ENCODE assay signal across 8 cellular contexts in the genomic region with DNA sequence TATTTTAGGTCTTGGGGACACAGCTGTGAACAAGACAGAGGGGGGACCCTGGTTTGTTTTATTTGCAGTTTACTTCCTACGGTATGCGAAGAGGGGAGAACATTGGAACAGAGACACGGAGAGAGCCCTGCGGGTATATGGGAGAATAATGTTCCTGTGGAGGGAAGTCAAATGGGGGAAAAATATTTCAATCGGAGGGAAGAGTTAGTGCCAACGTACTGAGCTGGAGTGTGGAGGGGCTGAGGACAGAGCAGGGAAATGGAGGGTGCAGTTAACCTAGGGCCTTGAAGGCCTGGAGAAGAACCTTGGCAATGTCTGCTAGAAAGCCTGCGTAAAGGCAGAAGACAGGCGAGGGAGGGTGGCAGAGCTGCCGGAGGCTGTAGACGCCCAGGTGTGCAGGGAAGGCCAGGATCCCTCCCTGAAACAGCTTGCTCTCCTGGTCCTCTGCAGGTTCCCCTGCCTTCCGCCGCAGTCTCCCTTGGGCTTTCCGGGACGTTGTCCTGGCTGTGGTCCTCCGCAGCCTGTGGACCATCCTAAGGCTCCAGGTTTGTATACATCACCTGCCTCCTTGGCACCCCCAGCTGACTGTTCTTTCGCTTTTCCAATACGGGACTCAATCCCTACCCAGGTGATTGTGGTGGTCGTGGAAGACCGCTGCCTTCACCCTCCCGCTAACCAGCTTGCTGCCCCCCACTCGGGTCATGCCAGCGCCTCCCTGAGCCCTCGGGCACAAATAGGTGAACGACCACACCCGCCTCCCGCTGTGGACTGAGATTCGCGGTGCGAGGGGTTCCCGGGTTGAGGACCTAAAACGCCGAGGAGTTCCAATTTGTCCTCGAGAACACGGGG. TPM values are rescaled to one million over a fixed set of nuclear protein-coding genes. Genes with fewer than 3 reads are reported as not detected.
DNase-seq lines count a peak whose midpoint lies in the region; ATAC-seq, FAIRE-seq and TF ChIP-seq lines count a peak whose summit lies in the region.

No MANE protein-coding gene starts in this region.

- H3K4me2 ChIP-seq in SU-DHL-6 (ENCODE audit: low read depth, low read length, poor library complexity, severe bottlenecking): peak overlapping the region; percentile 73

- TF ChIP-seq POLR2A in gastroesophageal sphincter (IDR thresholded peaks at IDR 0.05): no peak

- H2AFZ ChIP-seq in SU-DHL-6 (ENCODE audit: low read depth, low read length, severe bottlenecking): peak overlapping the region; percentile 17

- H3K9me3 ChIP-seq in BE2C (no peaks in the 10 kb centered on the region), SU-DHL-6 (ENCODE audit: insufficient read depth, low read length) (no peaks in the 10 kb centered on the region), gastroesophageal sphincter (no peaks in the 10 kb centered on the region), small intestine (ENCODE audit: control insufficient read depth, low read depth) (no peaks in the 10 kb centered on the region)

- peaks cover 76% of the 10 kb centered on the region for H3K79me2 ChIP-seq in SU-DHL-6 (ENCODE audit: insufficient read depth, low read length)

- H3K27me3 ChIP-seq in BE2C: no peaks in the 10 kb centered on the region
- H3K27me3 ChIP-seq in SU-DHL-6 (ENCODE audit: low read length): no peaks in the 10 kb centered on the region
- no peaks in the 10 kb centered on the region for H3K27me3 ChIP-seq in gastroesophageal sphincter
- no peaks in the 10 kb centered on the region for H3K27me3 ChIP-seq in small intestine (ENCODE audit: control insufficient read depth in 2 of 2, insufficient read depth in 2 of 2, low read length in 2 of 2)

- H3K27ac ChIP-seq in SU-DHL-6 (ENCODE audit: low read depth, low read length) (peak overlapping the region; percentile 91), gastroesophageal sphincter (peak overlapping the region; percentile 84 to 97 (median 94)), small intestine (ENCODE audit: low read depth in 1 of 2, low read length in 1 of 2) (peak overlapping the region; percentile 96 to 99)

- TF ChIP-seq EP300 in gastroesophageal sphincter (IDR thresholded peaks at IDR 0.05): no peak

- DNase-seq in BE2C: no peak
- DNase-seq in small intestine: no peak
- DNase-seq in sciatic nerve (ENCODE audit: low spot score): no peak
- no peak for DNase-seq in stimulated activated CD4-positive, alpha-beta T cell treated with anti-CD3 and anti-CD28 coated beads, Interleukin-2, amount 100 ng/mL, for 48 hours
- DNase-seq in NCI-H2171 treated with DMSO at 0.1 percent for 48 hours (lab: John Stamatoyannopoulos, UW): no peak

- ATAC-seq in GM21717 (IDR thresholded peaks at IDR 0.05; ENCODE audit: unreplicated experiment) (peak; percentile 1), gastroesophageal sphincter (no peak), sciatic nerve (no peak)

- no peak for FAIRE-seq in small intestine (lab: Jason Lieb, UNC)

- no peaks in the 10 kb centered on the region for H3K9me2 ChIP-seq in SU-DHL-6 (replicated peaks; ENCODE audit: insufficient read depth, low read length)

- H4K20me1 ChIP-seq in SU-DHL-6 (ENCODE audit: low read depth, low read length): peaks cover 11% of the 10 kb centered on the region; the same call in 1 of the 2 replicates

- TF ChIP-seq CTCF in BE2C (IDR thresholded peaks at IDR 0.05; ENCODE audit: low read depth, low read length) (no peak), SU-DHL-6 (IDR thresholded peaks at IDR 0.05; ENCODE audit: insufficient read depth, low read length, poor library complexity, severe bottlenecking) (no peak), gastroesophageal sphincter (IDR thresholded peaks at IDR 0.05) (no peak)

- H3K4me3 ChIP-seq in BE2C (ENCODE audit: low read depth, low read length): peak overlapping the region; percentile 98
- H3K4me3 ChIP-seq in SU-DHL-6 (ENCODE audit: insufficient read depth, low read length, poor library complexity, severe bottlenecking): peak overlapping the region; percentile 98
- peak overlapping the region; percentile 63 to 76 for H3K4me3 ChIP-seq in gastroesophageal sphincter
- H3K4me3 ChIP-seq in small intestine (ENCODE audit: low read depth in 1 of 2, low read length in 2 of 2): peak overlapping the region; percentile 52 to 61

- H3K36me3 ChIP-seq in BE2C (peaks cover 47% of the 10 kb centered on the region), SU-DHL-6 (ENCODE audit: low read length) (peaks cover 20% of the 10 kb centered on the region), gastroesophageal sphincter (peaks cover 0 to 24% of the 10 kb centered on the region in 2 donors), small intestine (ENCODE audit: control insufficient read depth in 2 of 2, insufficient read depth in 2 of 2, low read length in 2 of 2) (peaks cover 2 to 11% of the 10 kb centered on the region in 2 donors)

- intact Hi-C loops in sciatic nerve (cut with DNase I): no loop called here

- peak overlapping the region; percentile 95 for H3K9ac ChIP-seq in SU-DHL-6 (ENCODE audit: low read length)

- 44 to 46% methylated on average over 15 to 20 of the region's 34 CpGs for WGBS in gastroesophageal sphincter (ENCODE audit: low coverage in 1 of 2), 2 donors
- 28 to 37% (median 32%) methylated on average over 34 of the region's 34 CpGs for WGBS in small intestine, 3 donors

- peaks cover 9% of the 10 kb centered on the region for H3K4me1 ChIP-seq in BE2C
- H3K4me1 ChIP-seq in gastroesophageal sphincter: peaks cover 0 to 79% (median 41%) of the 10 kb centered on the region in 3 donors
- peaks cover 10 to 20% of the 10 kb centered on the region in 2 donors for H3K4me1 ChIP-seq in small intestine (ENCODE audit: control insufficient read depth in 2 of 2, insufficient read depth in 1 of 2, low read depth in 1 of 2, low read length in 1 of 2)

- H3F3A ChIP-seq in SU-DHL-6 (ENCODE audit: insufficient read depth): peaks cover 47% of the 10 kb centered on the region

RNA-seq across cellular contexts. Expression of gene RACK1, which starts 1.9 kb away (rescaled TPM):
- polyA plus RNA-seq in BE2C (2012; ENCODE audit: insufficient read depth, insufficient read length, low read depth): 2,500 TPM
- total RNA-seq in gastroesophageal sphincter (1,000 to 10,000 TPM; 1,300 to 1,812 (median 1,580) TPM), sciatic nerve (1,122 TPM)
- 1,000 to 10,000 TPM; 1,482 to 2,699 (median 2,196) TPM for polyA plus RNA-seq in small intestine

RNA-seq across cellular contexts. Expression of gene TRIM52, which starts 15.3 kb away (rescaled TPM):
- 33.8 TPM for polyA plus RNA-seq in BE2C (2012; ENCODE audit: insufficient read depth, insufficient read length, low read depth)
- total RNA-seq in gastroesophageal sphincter (10 to 100 TPM; 15.9 to 34.7 (median 22.2) TPM), sciatic nerve (14.1 TPM)
- polyA plus RNA-seq in small intestine: 1 to 10 TPM; 2.4 to 7.8 (median 6.5) TPM

RNA-seq across cellular contexts. Expression of gene TRIM41, which starts 22.6 kb away (rescaled TPM):
- polyA plus RNA-seq in BE2C (2012; ENCODE audit: insufficient read depth, insufficient read length, low read depth): 80.4 TPM
- total RNA-seq in gastroesophageal sphincter (10 to 100 TPM in 3 of 4 donors, 1 to 10 TPM in 1; 9.7 to 17.6 (median 12.1) TPM), sciatic nerve (24.6 TPM)
- 10 to 100 TPM; 19.2 to 25.0 (median 20.3) TPM for polyA plus RNA-seq in small intestine

RNA-seq across cellular contexts. Expression of gene TRIM7, which starts 40.7 kb away (rescaled TPM):
- 3.2 TPM for polyA plus RNA-seq in BE2C (2012; ENCODE audit: insufficient read depth, insufficient read length, low read depth)
- total RNA-seq in gastroesophageal sphincter (10 to 100 TPM in 1 of 4 donors, 1 to 10 TPM in 3; 3.0 to 11.0 (median 4.7) TPM), sciatic nerve (3.2 TPM)
- 1 to 10 TPM in 1 of 3 donors, under 1 TPM in 1, not detected in 1; 0.89 to 2.1 TPM for polyA plus RNA-seq in small intestine
